ENCODE assay signal across 9 cellular contexts in the genomic region with DNA sequence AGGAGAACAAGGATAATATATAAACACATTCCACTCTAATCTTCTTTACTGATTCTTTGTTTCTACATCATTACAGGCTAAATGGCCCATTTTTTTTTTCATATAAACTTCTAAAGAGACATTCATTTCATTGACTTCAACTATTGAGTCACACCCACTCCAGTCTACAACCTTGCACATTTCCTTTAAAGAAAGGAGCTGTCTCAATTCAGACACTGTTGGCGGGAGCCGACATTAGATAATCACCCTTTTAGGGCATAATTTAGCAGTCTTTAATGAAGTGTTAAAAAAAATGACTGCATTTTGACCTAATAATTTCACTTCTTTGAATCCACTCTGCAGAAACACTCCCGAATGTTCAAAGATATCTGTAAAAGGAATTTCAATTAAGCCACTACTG. TPM values are rescaled to one million over a fixed set of nuclear protein-coding genes. Genes with fewer than 3 reads are reported as not detected.
DNase-seq lines count a peak whose midpoint lies in the region; ATAC-seq and TF ChIP-seq lines count a peak whose summit lies in the region.
"Had no signal": no experiment of that assay in that cellular context is flagged by ENCODE, and none has a peak within 500 bp of the region (broad histone marks: within the 10 kb centered on the region; RNA-seq: fewer than 3 reads in every experiment).

No MANE protein-coding gene starts in this region.

- no peaks in the 10 kb centered on the region for H3K27me3 Mint-ChIP-seq in activated naive CD4-positive, alpha-beta T cell treated with anti-CD3 and anti-CD28 coated beads, Interleukin-2, amount 50 U/mL, for 24 hours

- no peak overlapping the region for H3K27ac Mint-ChIP-seq in activated naive CD4-positive, alpha-beta T cell treated with anti-CD3 and anti-CD28 coated beads, Interleukin-2, amount 50 U/mL, for 24 hours

- H3K4me1 ChIP-seq in PC-3 (ENCODE audit: insufficient read depth, low read length) (peaks cover 13% of the 10 kb centered on the region; the same call in 1 of the 2 replicates), suprapubic skin (peaks cover 16% of the 10 kb centered on the region)
- H3K4me1 ChIP-seq: parathyroid adenoma had no signal

- no peaks in the 10 kb centered on the region for H3K36me3 ChIP-seq in PC-3 (ENCODE audit: low read depth, low read length)
- H3K36me3 ChIP-seq in suprapubic skin: peaks cover 2% of the 10 kb centered on the region

- peaks cover 26% of the 10 kb centered on the region for H3K4me1 Mint-ChIP-seq in activated naive CD4-positive, alpha-beta T cell treated with anti-CD3 and anti-CD28 coated beads, Interleukin-2, amount 50 U/mL, for 24 hours

- H4K20me1 ChIP-seq in PC-3 (ENCODE audit: low read length): no peaks in the 10 kb centered on the region

- CTCF ChIA-PET in PC-3 (lab: Charles Lee): no interaction called here

- no peaks in the 10 kb centered on the region for H3K9me2 ChIP-seq in PC-3 (replicated peaks; ENCODE audit: low read length)

- TF ChIP-seq POLR2A in suprapubic skin (IDR thresholded peaks at IDR 0.05): no peak

- ATAC-seq in PC-3 (no peak), GM21515 (IDR thresholded peaks at IDR 0.05; ENCODE audit: unreplicated experiment) (no peak), GM21367 (IDR thresholded peaks at IDR 0.05; ENCODE audit: unreplicated experiment) (no peak)

- H3K9ac ChIP-seq in PC-3 (ENCODE audit: low read length): no peak overlapping the region

- POLR2A ChIA-PET in PC-3 (lab: Charles Lee; ENCODE audit: unreplicated experiment): no interaction called here

- intact Hi-C loops in PC-3 (cut with micrococcal nuclease): loop anchor here (2.0 to 5.0 kb wide), 2 partner anchors 81 to 154 kb away; a partner anchor contains a TSS

- H3K4me2 ChIP-seq in PC-3 (ENCODE audit: low read length): peak overlapping the region; percentile 83

- no TSS peak for BruUV-seq in PC-3 (replicated peaks; lab: Mats Ljungman, UMichigan)

- H3F3A ChIP-seq in PC-3 (ENCODE audit: low read length, unreplicated experiment): no peaks in the 10 kb centered on the region

- H3K27me3 ChIP-seq in PC-3 (ENCODE audit: low read length) (no peaks in the 10 kb centered on the region), suprapubic skin (no peaks in the 10 kb centered on the region)

- H3K4me3 ChIP-seq in PC-3 (ENCODE audit: low read length) (peak overlapping the region; percentile 81; the same call in 1 of the 2 replicates), fibroblast of pulmonary artery (replicated peaks; ENCODE audit: low read depth, low read length) (peak overlapping the region; percentile 65), suprapubic skin (peak overlapping the region; percentile 95)

- no peak for TF ChIP-seq EP300 in suprapubic skin (IDR thresholded peaks at IDR 0.05)

- H3K9me3 ChIP-seq in PC-3 (ENCODE audit: low read length) (no peaks in the 10 kb centered on the region), suprapubic skin (no peaks in the 10 kb centered on the region)

- no peak for TF ChIP-seq CTCF in PC-3 (conservative IDR thresholded peaks at IDR 0.05; ENCODE audit: low read depth, low read length)
- no peak for TF ChIP-seq CTCF in fibroblast of pulmonary artery (IDR thresholded peaks at IDR 0.05; ENCODE audit: low read length, missing control alignments)
- no peak for TF ChIP-seq CTCF in suprapubic skin (IDR thresholded peaks at IDR 0.05)

- no peak overlapping the region for H2AFZ ChIP-seq in PC-3 (ENCODE audit: low read length)

- H3K36me3 Mint-ChIP-seq in activated naive CD4-positive, alpha-beta T cell treated with anti-CD3 and anti-CD28 coated beads, Interleukin-2, amount 50 U/mL, for 24 hours: peaks cover 10% of the 10 kb centered on the region

- H3K9me3 Mint-ChIP-seq in activated naive CD4-positive, alpha-beta T cell treated with anti-CD3 and anti-CD28 coated beads, Interleukin-2, amount 50 U/mL, for 24 hours: no peaks in the 10 kb centered on the region

- H3K4me3 Mint-ChIP-seq in activated naive CD4-positive, alpha-beta T cell treated with anti-CD3 and anti-CD28 coated beads, Interleukin-2, amount 50 U/mL, for 24 hours: peak overlapping the region; percentile 69

- 44% methylated on average over 3 of the region's 3 CpGs for WGBS in suprapubic skin

- H3K27ac ChIP-seq in PC-3 (ENCODE audit: low read length) (no peak overlapping the region), suprapubic skin (no peak overlapping the region)

- no peak for DNase-seq in activated naive CD4-positive, alpha-beta T cell treated with anti-CD3 and anti-CD28 coated beads, Interleukin-2, amount 50 U/mL, for 16 hours
- no peak for DNase-seq in PC-3
- no peak for DNase-seq in fibroblast of pulmonary artery (ENCODE audit: low read depth)
- DNase-seq in suprapubic skin (ENCODE audit: low spot score in 2 of 2): no peak
- no peak for DNase-seq in stimulated activated CD4-positive, alpha-beta T cell treated with anti-CD3 and anti-CD28 coated beads, Interleukin-2, amount 100 ng/mL, for 24 hours

- no peaks in the 10 kb centered on the region for H3K79me2 ChIP-seq in PC-3 (ENCODE audit: low read length)
- H3K79me2 ChIP-seq: parathyroid adenoma had no signal

RNA-seq across cellular contexts. Expression of a gene that starts 1.6 kb away (rescaled TPM):
- 2.9 and 4.0 TPM in 2 replicates for total RNA-seq in PC-3 (2014; rRNA removed)
- 10 to 100 TPM in 2 of 4 donors, 1 to 10 TPM in 2; 6.5 to 12.9 (median 10.4) TPM for total RNA-seq in suprapubic skin
